Comparison of ENCODE assay signal across 12 cellular contexts in genomic region chr4:168759321-168759720, GRCh38.
"Had no signal": no experiment of that assay in that cellular context is flagged by ENCODE, and none has a peak within 500 bp of the region (broad histone marks: within the 10 kb centered on the region; RNA-seq: fewer than 3 reads in every experiment).

No MANE protein-coding gene starts in this region.

- DNase-seq: activated CD4-positive, alpha-beta memory T cell treated with anti-CD3 and anti-CD28 coated beads for 36 hours; activated effector memory CD4-positive, alpha-beta T cell treated with anti-CD3 and anti-CD28 coated beads, Interleukin-2, amount 50 U/mL, for 16 hours; activated T-cell treated with anti-CD3 and anti-CD28 coated beads, Interleukin-2, amount 50 U/mL, for 24 hours; amygdala; erythroblast; left ventricle myocardium superior; pancreas; thyroid gland had no signal

- ATAC-seq: activated CD4-positive, alpha-beta T cell treated with anti-CD3 and anti-CD28 coated beads for 36 hours; activated naive CD4-positive, alpha-beta T cell treated with anti-CD3 and anti-CD28 coated beads, Interleukin-2, amount 50 U/mL, for 72 hours; stimulated activated effector memory CD8-positive, alpha-beta T cell treated with anti-CD3 and anti-CD28 coated beads, Interleukin-12 subunit alpha, Interleukin-12 subunit beta, amount 100 ng/mL, for 72 hours had no signal

- H3K27ac ChIP-seq: pancreas, vagina had no signal

- H3K27me3 ChIP-seq: pancreas, thyroid gland, vagina had no signal

- H3K9me3 ChIP-seq: pancreas, thyroid gland, vagina had no signal

- H3K36me3 ChIP-seq: pancreas, thyroid gland, vagina had no signal

- H3K4me1 ChIP-seq: pancreas, vagina had no signal

- H3K4me3 ChIP-seq: pancreas, thyroid gland, vagina had no signal
